ENCODE assay signal across 15 cellular contexts in the genomic region with DNA sequence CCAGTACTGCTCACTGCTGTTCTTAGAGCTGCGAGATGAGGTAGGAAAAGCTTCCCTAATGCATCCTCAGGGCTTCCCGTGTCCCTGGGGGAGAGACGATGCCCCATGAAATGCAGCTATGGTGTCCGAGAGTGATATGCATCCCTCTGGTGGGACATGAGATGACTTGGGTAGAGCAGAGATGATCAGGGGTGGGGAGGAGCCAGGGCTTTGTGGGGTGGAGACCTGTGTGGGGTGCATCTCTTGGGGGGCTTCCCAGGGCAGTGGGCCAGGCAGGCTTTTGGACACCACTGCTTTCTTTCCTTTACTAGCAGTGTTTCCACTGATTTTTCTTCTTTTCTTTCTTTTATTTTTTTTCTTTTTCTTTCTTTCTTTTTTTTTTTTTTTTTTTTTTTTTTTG.
"Had no signal": no experiment of that assay in that cellular context is flagged by ENCODE, and none has a peak within 500 bp of the region (broad histone marks: within the 10 kb centered on the region; RNA-seq: fewer than 3 reads in every experiment).

No MANE protein-coding gene starts in this region.

- ATAC-seq: activated T-cell treated with anti-CD3 and anti-CD28 coated beads, Interleukin-2, amount 50 U/mL, for 4 hours; foreskin keratinocyte; left lung; T-cell had no signal

- H3K27me3 ChIP-seq: breast epithelium, foreskin keratinocyte, left lung, tibial artery had no signal

- DNase-seq: activated CD4-positive, alpha-beta T cell treated with anti-CD3 and anti-CD28 coated beads, Interleukin-2, amount 10 ng/mL, durations not matched to agents 7 days and 5 days; activated naive CD8-positive, alpha-beta T cell treated with anti-CD3 and anti-CD28 coated beads, Interleukin-2, amount 10 ng/mL, durations not matched to agents 7 days and 5 days; activated T-cell treated with anti-CD3 and anti-CD28 coated beads, Interleukin-2, amount 50 U/mL, for 4 hours; foreskin keratinocyte; occipital lobe; stimulated activated CD4-positive, alpha-beta T cell treated with anti-CD3 and anti-CD28 coated beads, Interleukin-4, amount 100 ng/mL, for 4 hours; T1000 had no signal

- H3K4me3 ChIP-seq: breast epithelium, left lung, skin epidermis, tibial artery had no signal

- H3K4me1 ChIP-seq: breast epithelium, foreskin keratinocyte had no signal

- H3K9me3 ChIP-seq: breast epithelium, left lung, tibial artery had no signal

- H3K36me3 ChIP-seq: breast epithelium, left lung, tibial artery had no signal

- H3K27ac ChIP-seq: breast epithelium, foreskin keratinocyte, left lung, skin epidermis, tibial artery, VCaP had no signal

- H3K27ac Mint-ChIP-seq: activated CD4-positive, alpha-beta T cell treated with anti-CD3 and anti-CD28 coated beads, Interleukin-2, amount 10 ng/mL, durations not matched to agents 7 days and 5 days; activated naive CD8-positive, alpha-beta T cell treated with anti-CD3 and anti-CD28 coated beads, Interleukin-2, amount 10 ng/mL, durations not matched to agents 7 days and 5 days; memory B cell; T-cell had no signal

- H3K9me3 Mint-ChIP-seq: activated CD4-positive, alpha-beta T cell treated with anti-CD3 and anti-CD28 coated beads, Interleukin-2, amount 10 ng/mL, durations not matched to agents 7 days and 5 days; activated naive CD8-positive, alpha-beta T cell treated with anti-CD3 and anti-CD28 coated beads, Interleukin-2, amount 10 ng/mL, durations not matched to agents 7 days and 5 days; activated T-cell treated with anti-CD3 and anti-CD28 coated beads, Interleukin-2, amount 50 U/mL, for 4 hours; T-cell had no signal

- H3K36me3 Mint-ChIP-seq: activated naive CD8-positive, alpha-beta T cell treated with anti-CD3 and anti-CD28 coated beads, Interleukin-2, amount 10 ng/mL, durations not matched to agents 7 days and 5 days; memory B cell; T-cell had no signal

- H3K4me3 Mint-ChIP-seq: activated CD4-positive, alpha-beta T cell treated with anti-CD3 and anti-CD28 coated beads, Interleukin-2, amount 10 ng/mL, durations not matched to agents 7 days and 5 days; activated naive CD8-positive, alpha-beta T cell treated with anti-CD3 and anti-CD28 coated beads, Interleukin-2, amount 10 ng/mL, durations not matched to agents 7 days and 5 days; activated T-cell treated with anti-CD3 and anti-CD28 coated beads, Interleukin-2, amount 50 U/mL, for 4 hours; memory B cell; nephron; T-cell had no signal
